ENCODE assay signal across 18 cellular contexts in the genomic region with DNA sequence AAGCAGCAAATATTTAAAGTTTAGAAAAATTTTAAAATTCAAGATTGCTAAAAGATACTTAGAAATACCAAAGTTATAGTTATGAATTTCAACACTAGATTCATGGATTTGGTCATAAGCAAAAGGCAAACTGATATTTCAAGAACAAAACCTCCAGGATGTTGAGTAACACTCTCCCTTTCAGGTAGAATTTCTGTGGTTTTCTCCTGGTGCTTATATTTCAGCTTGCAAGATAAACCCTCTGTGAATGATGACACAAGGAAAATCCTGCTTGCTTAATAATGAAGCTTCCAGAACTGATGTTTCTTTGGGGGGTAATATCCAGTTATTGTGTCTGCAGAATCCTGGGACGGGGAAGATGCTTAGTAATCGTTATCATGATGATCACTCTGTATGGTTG.
"Had no signal": no experiment of that assay in that cellular context is flagged by ENCODE, and none has a peak within 500 bp of the region (broad histone marks: within the 10 kb centered on the region; RNA-seq: fewer than 3 reads in every experiment).

No MANE protein-coding gene starts in this region.

- H3K4me1 ChIP-seq: colonic mucosa, lower lobe of right lung, psoas muscle, testis, upper lobe of right lung had no signal

- H3K4me3 Mint-ChIP-seq: activated naive CD4-positive, alpha-beta T cell treated with anti-CD3 and anti-CD28 coated beads, Interleukin-2, amount 50 U/mL, for 24 hours; naive thymus-derived CD4-positive, alpha-beta T cell; stimulated activated naive CD8-positive, alpha-beta T cell treated with anti-CD3 and anti-CD28 coated beads, Interleukin-15, Interleukin-2, amounts not matched to agents 100 ng/mL and 50 ng/mL, for 24 hours; T-helper 17 cell had no signal

- DNase-seq: activated CD4-positive, alpha-beta T cell treated with anti-CD3 and anti-CD28 coated beads, Interleukin-2, amount 50 U/mL, for 1 hour; activated CD4-positive, CD25-positive, alpha-beta regulatory T cell; colonic mucosa; effector CD8-positive, alpha-beta T cell; hippocampal formation; lower lobe of right lung; naive thymus-derived CD4-positive, alpha-beta T cell; occipital lobe; psoas muscle; SK-N-SH; stimulated activated CD4-positive, alpha-beta T cell treated with anti-CD3 and anti-CD28 coated beads, Interleukin-4, amount 100 ng/mL, for 24 hours; T-helper 17 cell; testis; upper lobe of right lung had no signal

- H3K27me3 ChIP-seq: colonic mucosa, testis, upper lobe of right lung had no signal

- H3K36me3 Mint-ChIP-seq: activated naive CD4-positive, alpha-beta T cell treated with anti-CD3 and anti-CD28 coated beads, Interleukin-2, amount 50 U/mL, for 24 hours; naive thymus-derived CD4-positive, alpha-beta T cell had no signal

- H3K4me3 ChIP-seq: colonic mucosa, lower lobe of right lung, psoas muscle, testis, upper lobe of right lung had no signal

- H3K27me3 Mint-ChIP-seq: stimulated activated naive CD8-positive, alpha-beta T cell treated with anti-CD3 and anti-CD28 coated beads, Interleukin-15, Interleukin-2, amounts not matched to agents 100 ng/mL and 50 ng/mL, for 24 hours had no signal

- H3K36me3 ChIP-seq: colonic mucosa, lower lobe of right lung, upper lobe of right lung had no signal

- H3K27ac Mint-ChIP-seq: activated naive CD4-positive, alpha-beta T cell treated with anti-CD3 and anti-CD28 coated beads, Interleukin-2, amount 50 U/mL, for 24 hours; activated T-helper 2 cell treated with anti-CD3 and anti-CD28 coated beads, Interferon-gamma antibody, Interleukin-2, Interleukin-4, amounts not matched to agents 10 μg/mL and 5 μg/mL and 100 μg/mL, durations not matched to agents 14 hours and 24 hours and 36 hours; naive thymus-derived CD4-positive, alpha-beta T cell; stimulated activated naive CD8-positive, alpha-beta T cell treated with anti-CD3 and anti-CD28 coated beads, Interleukin-15, Interleukin-2, amounts not matched to agents 100 ng/mL and 50 ng/mL, for 24 hours; T-helper 17 cell had no signal

- H3K4me1 Mint-ChIP-seq: activated naive CD4-positive, alpha-beta T cell treated with anti-CD3 and anti-CD28 coated beads, Interleukin-2, amount 50 U/mL, for 24 hours; naive thymus-derived CD4-positive, alpha-beta T cell; T-helper 17 cell had no signal

- H3K9me3 Mint-ChIP-seq: activated naive CD4-positive, alpha-beta T cell treated with anti-CD3 and anti-CD28 coated beads, Interleukin-2, amount 50 U/mL, for 24 hours; activated T-helper 2 cell treated with anti-CD3 and anti-CD28 coated beads, Interferon-gamma antibody, Interleukin-2, Interleukin-4, amounts not matched to agents 10 μg/mL and 5 μg/mL and 100 μg/mL, durations not matched to agents 14 hours and 24 hours and 36 hours; stimulated activated naive CD8-positive, alpha-beta T cell treated with anti-CD3 and anti-CD28 coated beads, Interleukin-15, Interleukin-2, amounts not matched to agents 100 ng/mL and 50 ng/mL, for 24 hours had no signal

- H3K9me3 ChIP-seq: colonic mucosa, lower lobe of right lung, psoas muscle, SK-N-SH, testis, upper lobe of right lung had no signal

- H3K27ac ChIP-seq: colonic mucosa, epithelial cell of prostate, lower lobe of right lung, psoas muscle, testis, upper lobe of right lung had no signal

- ATAC-seq: lower lobe of right lung; naive thymus-derived CD4-positive, alpha-beta T cell; psoas muscle; T-helper 17 cell; upper lobe of right lung had no signal
